13 cellular contexts compared by ENCODE assay signal in genomic region chr1:145786271-145786670, GRCh38. TPM values are rescaled to one million over a fixed set of nuclear protein-coding genes. Genes with fewer than 3 reads are reported as not detected.
DNase-seq lines count a peak whose midpoint lies in the region; ATAC-seq and TF ChIP-seq lines count a peak whose summit lies in the region.
"Had no signal": no experiment of that assay in that cellular context is flagged by ENCODE, and none has a peak within 500 bp of the region (broad histone marks: within the 10 kb centered on the region; RNA-seq: fewer than 3 reads in every experiment).

No MANE protein-coding gene starts in this region.

- no peaks in the 10 kb centered on the region for H3K27me3 Mint-ChIP-seq in activated naive CD4-positive, alpha-beta T cell treated with anti-CD3 and anti-CD28 coated beads for 36 hours (ENCODE audit: low read depth)
- H3K27me3 Mint-ChIP-seq in T-helper 2 cell treated with Interferon-gamma antibody and Interleukin-4, amounts not matched to agents 5 μg/mL and 100 μg/mL, for 36 hours (ENCODE audit: low read depth): no peaks in the 10 kb centered on the region
- no peaks in the 10 kb centered on the region for H3K27me3 Mint-ChIP-seq in stimulated activated naive CD8-positive, alpha-beta T cell treated with anti-CD3 and anti-CD28 coated beads, Interleukin-15, amount 100 ng/mL, for 72 hours

- H3K9me2 ChIP-seq in hepatocyte (replicated peaks; ENCODE audit: insufficient read depth): no peaks in the 10 kb centered on the region

- TF ChIP-seq CTCF in hepatocyte (IDR thresholded peaks at IDR 0.05; ENCODE audit: poor library complexity): no peak
- TF ChIP-seq CTCF in tibial artery (IDR thresholded peaks at IDR 0.05): no peak
- TF ChIP-seq CTCF in RWPE1 (conservative IDR thresholded peaks at IDR 0.05; ENCODE audit: low read depth): no peak

- peaks cover 33% of the 10 kb centered on the region for H3K4me1 Mint-ChIP-seq in activated naive CD4-positive, alpha-beta T cell treated with anti-CD3 and anti-CD28 coated beads for 36 hours (ENCODE audit: low read depth)
- peaks cover 23% of the 10 kb centered on the region for H3K4me1 Mint-ChIP-seq in T-helper 2 cell treated with Interferon-gamma antibody and Interleukin-4, amounts not matched to agents 5 μg/mL and 100 μg/mL, for 36 hours (ENCODE audit: low read depth)
- H3K4me1 Mint-ChIP-seq in stimulated activated naive CD8-positive, alpha-beta T cell treated with anti-CD3 and anti-CD28 coated beads, Interleukin-15, amount 100 ng/mL, for 72 hours: peaks cover 34% of the 10 kb centered on the region

- no peaks in the 10 kb centered on the region for H4K20me1 ChIP-seq in hepatocyte (ENCODE audit: insufficient read depth, poor library complexity, severe bottlenecking)

- H3K27me3 ChIP-seq in hepatocyte (no peaks in the 10 kb centered on the region), tibial artery (no peaks in the 10 kb centered on the region)

- peak; percentile 77 to 86 for ATAC-seq in activated naive CD4-positive, alpha-beta T cell treated with anti-CD3 and anti-CD28 coated beads, Interleukin-2, amount 50 U/mL, for 72 hours
- peak; percentile 93 for ATAC-seq in stimulated activated naive CD8-positive, alpha-beta T cell treated with anti-CD3 and anti-CD28 coated beads, Interleukin-15, amount 100 ng/mL, for 72 hours
- ATAC-seq in HG03139 (IDR thresholded peaks at IDR 0.05; ENCODE audit: unreplicated experiment): no peak

- H3K4me2 ChIP-seq in hepatocyte: peak overlapping the region; percentile 32

- DNase-seq in activated naive CD4-positive, alpha-beta T cell treated with anti-CD3 and anti-CD28 coated beads, Interleukin-2, amount 50 U/mL, for 72 hours (ENCODE audit: low spot score in 2 of 2): no peak
- no peak for DNase-seq in activated naive CD4-positive, alpha-beta T cell treated with anti-CD3 and anti-CD28 coated beads for 36 hours
- DNase-seq in T-helper 2 cell treated with Interferon-gamma antibody and Interleukin-4, amounts not matched to agents 5 μg/mL and 100 μg/mL, for 36 hours (ENCODE audit: low spot score): no peak
- DNase-seq in hepatocyte (ENCODE audit: low spot score) (no peak), tibial artery (no peak), RWPE1 (ENCODE audit: low spot score) (no peak)
- DNase-seq in stimulated activated naive CD8-positive, alpha-beta T cell treated with anti-CD3 and anti-CD28 coated beads, Interleukin-15, amount 100 ng/mL, for 72 hours: no peak
- DNase-seq: activated CD4-positive, alpha-beta T cell treated with anti-CD3 and anti-CD28 coated beads, Interleukin-2, amount 50 U/mL, for 4 hours; erythroblast; H9; NCI-H187 treated with DMSO at 0.1 percent for 48 hours; NCI-H526 had no signal

- peak overlapping the region; percentile 44 to 67 for H3K27ac Mint-ChIP-seq in activated naive CD4-positive, alpha-beta T cell treated with anti-CD3 and anti-CD28 coated beads, Interleukin-2, amount 50 U/mL, for 72 hours
- no peak overlapping the region for H3K27ac Mint-ChIP-seq in activated naive CD4-positive, alpha-beta T cell treated with anti-CD3 and anti-CD28 coated beads for 36 hours
- H3K27ac Mint-ChIP-seq in T-helper 2 cell treated with Interferon-gamma antibody and Interleukin-4, amounts not matched to agents 5 μg/mL and 100 μg/mL, for 36 hours: peak overlapping the region; percentile 53
- H3K27ac Mint-ChIP-seq in stimulated activated naive CD8-positive, alpha-beta T cell treated with anti-CD3 and anti-CD28 coated beads, Interleukin-15, amount 100 ng/mL, for 72 hours: peak overlapping the region; percentile 48 to 71

- H3K4me3 ChIP-seq in hepatocyte: no peak overlapping the region
- H3K4me3 ChIP-seq in tibial artery: no peak overlapping the region

- H3K4me1 ChIP-seq in hepatocyte (ENCODE audit: insufficient read depth): peaks cover 6% of the 10 kb centered on the region
- peaks cover 0 to 38% (median 2%) of the 10 kb centered on the region in 4 donors for H3K4me1 ChIP-seq in tibial artery

- peaks cover 29% of the 10 kb centered on the region for H3K79me2 ChIP-seq in hepatocyte

- peaks cover 0 to 6% of the 10 kb centered on the region in 2 donors for H3K36me3 Mint-ChIP-seq in activated naive CD4-positive, alpha-beta T cell treated with anti-CD3 and anti-CD28 coated beads, Interleukin-2, amount 50 U/mL, for 72 hours
- peaks cover 9% of the 10 kb centered on the region for H3K36me3 Mint-ChIP-seq in activated naive CD4-positive, alpha-beta T cell treated with anti-CD3 and anti-CD28 coated beads for 36 hours (ENCODE audit: low read depth)
- peaks cover 21% of the 10 kb centered on the region for H3K36me3 Mint-ChIP-seq in T-helper 2 cell treated with Interferon-gamma antibody and Interleukin-4, amounts not matched to agents 5 μg/mL and 100 μg/mL, for 36 hours (ENCODE audit: low read depth)

- 26% methylated on average over 1 of the region's 1 CpG for WGBS in hepatocyte (ENCODE audit: low lambda C conversion rate, missing lambda C conversion rate)

- intact Hi-C loops in activated naive CD4-positive, alpha-beta T cell treated with anti-CD3 and anti-CD28 coated beads for 36 hours (cut with micrococcal nuclease): loop anchor here (2.0 kb wide), 1 partner anchor 43 kb away; no protein-coding TSS in a partner anchor
- intact Hi-C loops in tibial artery (cut with DNase I; ENCODE audit: low total_unique reads): no loop called here

- no peak overlapping the region for H2AFZ ChIP-seq in hepatocyte

- H3K36me3 ChIP-seq in hepatocyte (replicated peaks; ENCODE audit: insufficient read depth, low read depth) (no peaks in the 10 kb centered on the region), tibial artery (peaks cover 0 to 15% (median 7%) of the 10 kb centered on the region in 3 donors)

- no peaks in the 10 kb centered on the region for H3K9me3 Mint-ChIP-seq in activated naive CD4-positive, alpha-beta T cell treated with anti-CD3 and anti-CD28 coated beads, Interleukin-2, amount 50 U/mL, for 72 hours
- H3K9me3 Mint-ChIP-seq in activated naive CD4-positive, alpha-beta T cell treated with anti-CD3 and anti-CD28 coated beads for 36 hours: no peaks in the 10 kb centered on the region
- H3K9me3 Mint-ChIP-seq in T-helper 2 cell treated with Interferon-gamma antibody and Interleukin-4, amounts not matched to agents 5 μg/mL and 100 μg/mL, for 36 hours: no peaks in the 10 kb centered on the region
- no peaks in the 10 kb centered on the region for H3K9me3 Mint-ChIP-seq in stimulated activated naive CD8-positive, alpha-beta T cell treated with anti-CD3 and anti-CD28 coated beads, Interleukin-15, amount 100 ng/mL, for 72 hours
- H3K9me3 Mint-ChIP-seq: H9 had no signal

- POLR2A ChIA-PET in RWPE1 (lab: Yijun Ruan, JAX; ENCODE audit: low non-redundant PET): no interaction called here

- no peak overlapping the region for H3K4me3 Mint-ChIP-seq in activated naive CD4-positive, alpha-beta T cell treated with anti-CD3 and anti-CD28 coated beads for 36 hours
- peak overlapping the region; percentile 56 for H3K4me3 Mint-ChIP-seq in T-helper 2 cell treated with Interferon-gamma antibody and Interleukin-4, amounts not matched to agents 5 μg/mL and 100 μg/mL, for 36 hours
- peak overlapping the region; percentile 71 to 76 for H3K4me3 Mint-ChIP-seq in stimulated activated naive CD8-positive, alpha-beta T cell treated with anti-CD3 and anti-CD28 coated beads, Interleukin-15, amount 100 ng/mL, for 72 hours
- H3K4me3 Mint-ChIP-seq: H9 had no signal

- no peaks in the 10 kb centered on the region for H3K9me3 ChIP-seq in hepatocyte (ENCODE audit: low read depth)
- no peaks in the 10 kb centered on the region for H3K9me3 ChIP-seq in tibial artery

- CTCF ChIA-PET in activated naive CD4-positive, alpha-beta T cell treated with anti-CD3 and anti-CD28 coated beads for 36 hours (lab: Charles Lee): interaction anchor here (0.6 kb wide), 1 partner anchor 20 kb away, joined by 3 read pairs; no protein-coding TSS in a partner anchor
- CTCF ChIA-PET in RWPE1 (lab: Yijun Ruan, JAX): interaction anchor here (1.8 kb wide), 1 partner anchor 9 kb away, joined by 5 read pairs; no protein-coding TSS in a partner anchor

- H3K27ac ChIP-seq in hepatocyte: peak overlapping the region; percentile 59
- peak overlapping the region in 1 of 2 donors; percentile 78 for H3K27ac ChIP-seq in tibial artery
- no peak overlapping the region for H3K27ac ChIP-seq in RWPE1

RNA-seq across cellular contexts. Expression of gene RNF115, which starts 37.6 kb away (rescaled TPM):
- total RNA-seq in activated naive CD4-positive, alpha-beta T cell treated with anti-CD3 and anti-CD28 coated beads, Interleukin-2, amount 50 U/mL, for 72 hours: 10 to 100 TPM; 10.7 to 12.6 TPM
- 1 to 10 TPM; 7.5 to 8.0 TPM for total RNA-seq in activated naive CD4-positive, alpha-beta T cell treated with anti-CD3 and anti-CD28 coated beads for 36 hours
- total RNA-seq in hepatocyte: 10.3 and 13.7 TPM in 2 replicates
- 8.6 and 8.7 TPM in 2 replicates for polyA plus RNA-seq in hepatocyte

RNA-seq across cellular contexts. Expression of gene POLR3C, which starts 37.7 kb away (rescaled TPM):
- total RNA-seq in activated naive CD4-positive, alpha-beta T cell treated with anti-CD3 and anti-CD28 coated beads, Interleukin-2, amount 50 U/mL, for 72 hours: 10 to 100 TPM; 15.1 to 26.2 TPM
- 10 to 100 TPM; 18.8 to 19.2 TPM for total RNA-seq in activated naive CD4-positive, alpha-beta T cell treated with anti-CD3 and anti-CD28 coated beads for 36 hours
- total RNA-seq in hepatocyte: 19.6 and 29.2 TPM in 2 replicates
- 20.6 and 20.9 TPM in 2 replicates for polyA plus RNA-seq in hepatocyte

RNA-seq across cellular contexts. Expression of gene NUDT17, which starts 59.2 kb away (rescaled TPM):
- 1 to 10 TPM; 2.6 to 3.9 TPM for total RNA-seq in activated naive CD4-positive, alpha-beta T cell treated with anti-CD3 and anti-CD28 coated beads, Interleukin-2, amount 50 U/mL, for 72 hours
- total RNA-seq in activated naive CD4-positive, alpha-beta T cell treated with anti-CD3 and anti-CD28 coated beads for 36 hours: 1 to 10 TPM; 3.2 to 3.4 TPM
- total RNA-seq in hepatocyte: 4.9 and 5.2 TPM in 2 replicates
- polyA plus RNA-seq in hepatocyte: 1.3 and 2.7 TPM in 2 replicates
